1 cellular context compared by ENCODE assay signal in genomic region chr12:132278421-132279183, GRCh38.
TF ChIP-seq lines count a peak whose summit lies in the region.

No MANE protein-coding gene starts in this region.

TF ChIP-seq in H1, 55 proteins besides CTCF, POLR2A, EP300 and RAD21:
- no peak for TF ChIP-seq CBX8 (IDR thresholded peaks at IDR 0.05; ENCODE audit: borderline replicate concordance, low read depth, low read length)
- no peak for TF ChIP-seq SAP30 (IDR thresholded peaks at IDR 0.05; ENCODE audit: insufficient read depth, insufficient replicate concordance, low read length)
- no peak for TF ChIP-seq POLR2AphosphoS5 (IDR thresholded peaks at IDR 0.05; ENCODE audit: low read depth, low read length)
- TF ChIP-seq ZNF274 (IDR thresholded peaks at IDR 0.05; ENCODE audit: borderline replicate concordance, extremely low read depth, low read length), result no peak
- no peak for TF ChIP-seq CREB1 (IDR thresholded peaks at IDR 0.05)
- no peak for TF ChIP-seq SIX5 (IDR thresholded peaks at IDR 0.05; ENCODE audit: low read depth, low read length)
- TF ChIP-seq NANOG (IDR thresholded peaks at IDR 0.05; ENCODE audit: insufficient read depth, low read depth, low read length, poor library complexity, severe bottlenecking), result no peak
